Comparison of ENCODE assay signal across 9 cellular contexts in the genomic region with DNA sequence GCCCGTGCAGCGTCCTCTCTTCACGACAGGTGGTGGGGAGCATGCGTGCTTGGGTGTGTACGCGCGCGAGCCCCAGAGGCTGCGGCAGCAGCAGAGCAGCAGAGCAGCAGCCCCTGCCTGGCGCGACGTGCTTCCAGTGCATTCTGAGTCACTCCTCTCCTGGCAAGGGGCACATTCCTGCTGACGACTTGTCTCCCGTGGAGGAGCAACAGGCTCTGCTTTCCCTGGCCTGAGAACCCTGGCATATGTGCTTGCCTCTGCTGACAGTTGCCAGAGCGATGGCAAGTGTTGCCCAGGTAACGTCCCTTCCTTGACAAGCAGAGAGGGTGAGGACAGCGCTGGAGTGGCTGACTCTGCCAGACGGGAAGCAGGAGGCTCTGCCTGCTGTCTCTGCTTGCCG.
DNase-seq lines count a peak whose midpoint lies in the region; ATAC-seq, FAIRE-seq and TF ChIP-seq lines count a peak whose summit lies in the region.
"Had no signal": no experiment of that assay in that cellular context is flagged by ENCODE, and none has a peak within 500 bp of the region (broad histone marks: within the 10 kb centered on the region; RNA-seq: fewer than 3 reads in every experiment).

No MANE protein-coding gene starts in this region.

- H3K4me1 Mint-ChIP-seq in activated naive CD8-positive, alpha-beta T cell treated with anti-CD3 and anti-CD28 coated beads for 36 hours: peaks cover 15% of the 10 kb centered on the region

- TF ChIP-seq CTCF in bronchial epithelial cell (IDR thresholded peaks at IDR 0.05; ENCODE audit: insufficient read depth, low read length, severe bottlenecking): no peak
- TF ChIP-seq CTCF in lung (IDR thresholded peaks at IDR 0.05; ENCODE audit: control extremely low read depth, extremely low read depth): no peak

- H3K9me3 Mint-ChIP-seq in activated naive CD8-positive, alpha-beta T cell treated with anti-CD3 and anti-CD28 coated beads for 36 hours: no peaks in the 10 kb centered on the region

- peaks cover 0 to 13% of the 10 kb centered on the region in 2 donors for H3K4me1 ChIP-seq in lung (ENCODE audit: control insufficient read depth in 2 of 2, insufficient read depth in 2 of 2, low read length in 2 of 2)

- H3K9me3 ChIP-seq in lung (ENCODE audit: control insufficient read depth in 2 of 2, insufficient read depth in 1 of 2, low read length in 1 of 2): no peaks in the 10 kb centered on the region

- H3K27ac Mint-ChIP-seq in activated naive CD8-positive, alpha-beta T cell treated with anti-CD3 and anti-CD28 coated beads for 36 hours: no peak overlapping the region

- H3K36me3 ChIP-seq in bronchial epithelial cell (ENCODE audit: control insufficient read depth, insufficient read depth, low read length): peaks cover 10% of the 10 kb centered on the region
- H3K36me3 ChIP-seq in lung (ENCODE audit: control insufficient read depth in 2 of 2, insufficient read depth in 2 of 2, low read length in 2 of 2): peaks cover 0 to 5% of the 10 kb centered on the region in 2 donors

- H3K27ac ChIP-seq in lung (ENCODE audit: low read depth in 1 of 2, low read length in 1 of 2): no peak overlapping the region

- H3K27me3 Mint-ChIP-seq in activated naive CD8-positive, alpha-beta T cell treated with anti-CD3 and anti-CD28 coated beads for 36 hours: no peaks in the 10 kb centered on the region

- no peak overlapping the region for H3K4me3 Mint-ChIP-seq in activated naive CD8-positive, alpha-beta T cell treated with anti-CD3 and anti-CD28 coated beads for 36 hours

- ATAC-seq in lung (ENCODE audit: insufficient read depth, low FRiP score) (no peak), HG03095 (IDR thresholded peaks at IDR 0.05; ENCODE audit: unreplicated experiment) (no peak), GM18868 (IDR thresholded peaks at IDR 0.05; ENCODE audit: unreplicated experiment) (no peak)

- no peaks in the 10 kb centered on the region for H3K36me3 Mint-ChIP-seq in activated naive CD8-positive, alpha-beta T cell treated with anti-CD3 and anti-CD28 coated beads for 36 hours

- no peak for FAIRE-seq in bronchial epithelial cell (lab: Jason Lieb, UNC)

- no peak overlapping the region for H3K4me3 ChIP-seq in bronchial epithelial cell (ENCODE audit: low read depth, low read length)
- no peak overlapping the region for H3K4me3 ChIP-seq in lung

- H3K27me3 ChIP-seq in bronchial epithelial cell (ENCODE audit: control insufficient read depth, insufficient read depth, low read length) (no peaks in the 10 kb centered on the region), lung (ENCODE audit: control insufficient read depth, insufficient read depth) (no peaks in the 10 kb centered on the region)

- WGBS in lung, 2 donors: 67 to 87% methylated on average over 18 to 19 of the region's 19 CpGs

- DNase-seq in AG08395 (ENCODE audit: low spot score) (peak; percentile 93), NCI-H187 (lab: John Stamatoyannopoulos, UW) (peak; percentile 15 to 19), bronchial epithelial cell (ENCODE audit: low read depth) (peak; percentile 92), lung (ENCODE audit: low spot score) (peak; percentile 63)
- DNase-seq in stimulated activated CD4-positive, alpha-beta T cell treated with anti-CD3 and anti-CD28 coated beads, Interleukin-12 subunit alpha, Interleukin-12 subunit beta, amount 100 ng/mL, for 4 hours: no peak
- no peak for DNase-seq in activated naive CD8-positive, alpha-beta T cell treated with anti-CD3 and anti-CD28 coated beads for 36 hours
- DNase-seq: NCI-H82 had no signal

Comparison
In these comparisons a context has a peak if more than half of its experiments do, and no peak if none do; other contexts are left out.
1. DNase-seq: peak in AG08395 (single experiment), NCI-H187 (2 of 2), bronchial epithelial cell (single experiment) and lung (single experiment); none in stimulated activated CD4-positive, alpha-beta T cell treated with anti-CD3 and anti-CD28 coated beads, Interleukin-12 subunit alpha, Interleukin-12 subunit beta, amount 100 ng/mL, for 4 hours (single experiment) and activated naive CD8-positive, alpha-beta T cell treated with anti-CD3 and anti-CD28 coated beads for 36 hours (single experiment).